ENCODE assay signal across 2 cellular contexts in the genomic region with DNA sequence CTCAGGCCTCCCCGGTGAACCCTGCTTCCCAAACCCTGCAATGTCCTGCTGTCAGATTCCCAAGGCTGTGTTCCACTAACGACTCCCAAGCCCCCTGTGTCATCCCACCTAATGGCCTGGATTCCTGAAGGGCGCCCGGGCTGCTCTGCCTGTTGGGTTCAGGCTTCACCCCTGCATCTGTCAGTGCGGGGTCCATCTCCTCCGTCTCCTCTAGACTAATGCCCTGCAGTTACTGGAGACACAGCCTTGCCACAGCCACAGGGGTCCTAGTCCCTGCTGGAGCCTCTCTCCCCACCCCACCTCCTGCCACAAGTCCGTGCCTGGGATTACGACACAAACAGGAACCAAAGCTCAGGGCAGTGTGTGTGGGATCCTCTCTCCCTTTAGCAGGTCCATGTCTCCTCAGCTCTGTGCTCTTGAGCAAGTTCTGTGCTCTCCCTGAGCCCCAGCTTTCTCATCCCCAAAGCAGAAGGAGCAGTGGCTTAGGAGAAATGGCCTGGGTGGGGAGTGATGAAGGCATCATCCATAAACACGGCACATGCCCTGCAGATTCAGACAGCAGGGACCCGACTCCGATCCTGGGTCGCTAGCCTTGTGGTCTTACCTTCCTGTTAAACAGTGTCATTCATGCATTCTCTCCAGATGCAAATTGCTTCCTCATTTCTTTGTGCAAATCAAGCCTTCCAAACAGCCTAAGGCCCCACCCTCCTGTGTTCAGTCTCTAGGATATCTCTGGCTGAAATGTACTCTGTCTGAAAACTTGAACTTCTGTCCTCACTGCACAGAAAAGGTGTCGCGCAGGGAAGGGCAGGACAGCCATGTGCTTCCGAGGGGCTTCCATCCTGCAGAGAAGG.
TF ChIP-seq lines count a peak whose summit lies in the region.

No MANE protein-coding gene starts in this region.

TF ChIP-seq in SK-N-SH treated with all-trans-retinoic acid at 6 μM for 48 hours, 23 proteins besides CTCF, POLR2A, EP300 and RAD21 (continued from another document):
- TF ChIP-seq, protein P1, sequence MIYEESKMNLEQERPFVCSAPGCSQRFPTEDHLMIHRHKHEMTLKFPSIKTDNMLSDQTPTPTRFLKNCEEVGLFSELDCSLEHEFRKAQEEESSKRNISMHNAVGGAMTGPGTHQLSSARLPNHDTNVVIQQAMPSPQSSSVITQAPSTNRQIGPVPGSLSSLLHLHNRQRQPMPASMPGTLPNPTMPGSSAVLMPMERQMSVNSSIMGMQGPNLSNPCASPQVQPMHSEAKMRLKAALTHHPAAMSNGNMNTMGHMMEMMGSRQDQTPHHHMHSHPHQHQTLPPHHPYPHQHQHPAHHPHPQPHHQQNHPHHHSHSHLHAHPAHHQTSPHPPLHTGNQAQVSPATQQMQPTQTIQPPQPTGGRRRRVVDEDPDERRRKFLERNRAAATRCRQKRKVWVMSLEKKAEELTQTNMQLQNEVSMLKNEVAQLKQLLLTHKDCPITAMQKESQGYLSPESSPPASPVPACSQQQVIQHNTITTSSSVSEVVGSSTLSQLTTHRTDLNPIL (CRISPR knock-in tag; IDR thresholded peaks at IDR 0.05; ENCODE audit: low read depth) = no peak
- TF ChIP-seq ARNTL (CRISPR knock-in tag; IDR thresholded peaks at IDR 0.05; ENCODE audit: borderline replicate concordance, low read depth) (no peak), ZNF70 (CRISPR knock-in tag; IDR thresholded peaks at IDR 0.05) (no peak), CSDC2 (CRISPR knock-in tag; IDR thresholded peaks at IDR 0.05) (no peak), PPARA (CRISPR knock-in tag; IDR thresholded peaks at IDR 0.05; ENCODE audit: borderline replicate concordance) (no peak), SNAI2 (CRISPR knock-in tag; IDR thresholded peaks at IDR 0.05) (no peak), GLIS3 (CRISPR knock-in tag; IDR thresholded peaks at IDR 0.05) (no peak)
- TF ChIP-seq, protein P2, sequence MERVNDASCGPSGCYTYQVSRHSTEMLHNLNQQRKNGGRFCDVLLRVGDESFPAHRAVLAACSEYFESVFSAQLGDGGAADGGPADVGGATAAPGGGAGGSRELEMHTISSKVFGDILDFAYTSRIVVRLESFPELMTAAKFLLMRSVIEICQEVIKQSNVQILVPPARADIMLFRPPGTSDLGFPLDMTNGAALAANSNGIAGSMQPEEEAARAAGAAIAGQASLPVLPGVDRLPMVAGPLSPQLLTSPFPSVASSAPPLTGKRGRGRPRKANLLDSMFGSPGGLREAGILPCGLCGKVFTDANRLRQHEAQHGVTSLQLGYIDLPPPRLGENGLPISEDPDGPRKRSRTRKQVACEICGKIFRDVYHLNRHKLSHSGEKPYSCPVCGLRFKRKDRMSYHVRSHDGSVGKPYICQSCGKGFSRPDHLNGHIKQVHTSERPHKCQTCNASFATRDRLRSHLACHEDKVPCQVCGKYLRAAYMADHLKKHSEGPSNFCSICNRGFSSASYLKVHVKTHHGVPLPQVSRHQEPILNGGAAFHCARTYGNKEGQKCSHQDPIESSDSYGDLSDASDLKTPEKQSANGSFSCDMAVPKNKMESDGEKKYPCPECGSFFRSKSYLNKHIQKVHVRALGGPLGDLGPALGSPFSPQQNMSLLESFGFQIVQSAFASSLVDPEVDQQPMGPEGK (CRISPR knock-in tag; IDR thresholded peaks at IDR 0.05; ENCODE audit: borderline replicate concordance) = no peak
TF ChIP-seq in SK-N-SH treated with all-trans-retinoic acid at 6 μM for 48 hours: peak in this region for 0.

TF ChIP-seq in SK-N-SH, 30 proteins besides CTCF, POLR2A, EP300 and RAD21 (continued from another document):
- TF ChIP-seq, protein P3, sequence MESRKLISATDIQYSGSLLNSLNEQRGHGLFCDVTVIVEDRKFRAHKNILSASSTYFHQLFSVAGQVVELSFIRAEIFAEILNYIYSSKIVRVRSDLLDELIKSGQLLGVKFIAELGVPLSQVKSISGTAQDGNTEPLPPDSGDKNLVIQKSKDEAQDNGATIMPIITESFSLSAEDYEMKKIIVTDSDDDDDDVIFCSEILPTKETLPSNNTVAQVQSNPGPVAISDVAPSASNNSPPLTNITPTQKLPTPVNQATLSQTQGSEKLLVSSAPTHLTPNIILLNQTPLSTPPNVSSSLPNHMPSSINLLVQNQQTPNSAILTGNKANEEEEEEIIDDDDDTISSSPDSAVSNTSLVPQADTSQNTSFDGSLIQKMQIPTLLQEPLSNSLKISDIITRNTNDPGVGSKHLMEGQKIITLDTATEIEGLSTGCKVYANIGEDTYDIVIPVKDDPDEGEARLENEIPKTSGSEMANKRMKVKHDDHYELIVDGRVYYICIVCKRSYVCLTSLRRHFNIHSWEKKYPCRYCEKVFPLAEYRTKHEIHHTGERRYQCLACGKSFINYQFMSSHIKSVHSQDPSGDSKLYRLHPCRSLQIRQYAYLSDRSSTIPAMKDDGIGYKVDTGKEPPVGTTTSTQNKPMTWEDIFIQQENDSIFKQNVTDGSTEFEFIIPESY (IDR thresholded peaks at IDR 0.05; ENCODE audit: borderline replicate concordance, low read depth) = no peak
- TF ChIP-seq NRF1 (IDR thresholded peaks at IDR 0.05; ENCODE audit: low read depth, low read length) = no peak
